ENCODE assay signal across 8 cellular contexts in the genomic region with DNA sequence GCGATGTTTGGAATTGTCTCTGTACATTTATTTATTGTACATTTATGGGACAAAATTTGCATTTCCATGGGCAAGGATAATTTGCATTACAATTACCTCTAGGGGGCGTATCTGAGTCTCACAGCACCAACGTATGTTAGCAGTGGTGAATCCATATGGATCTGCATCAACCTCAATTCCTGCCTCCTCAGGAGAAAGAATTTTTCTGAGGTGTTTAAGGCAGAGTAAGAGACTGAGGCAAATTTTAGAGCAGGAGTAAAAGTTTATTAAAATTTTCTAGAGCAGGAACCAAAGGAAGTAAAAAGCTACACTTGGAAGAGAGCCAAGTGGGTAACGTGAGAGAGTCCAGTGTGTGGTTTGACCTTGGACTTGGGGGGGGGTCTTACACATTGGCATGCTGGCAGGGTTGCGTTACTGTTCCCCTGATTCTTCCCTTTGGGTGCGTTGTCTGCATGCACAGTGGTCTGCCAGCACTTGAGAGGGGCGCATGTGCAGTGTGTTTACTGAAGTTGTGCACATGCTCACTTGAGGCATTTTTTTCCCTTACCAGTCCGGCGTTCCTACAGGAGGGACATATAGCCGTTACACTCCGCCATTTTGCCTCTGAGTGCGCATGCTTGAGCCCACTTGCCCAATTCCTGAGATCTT. TPM values are rescaled to one million over a fixed set of nuclear protein-coding genes. Genes with fewer than 3 reads are reported as not detected.
DNase-seq lines count a peak whose midpoint lies in the region; ATAC-seq and TF ChIP-seq lines count a peak whose summit lies in the region.

No MANE protein-coding gene starts in this region.

- no peak overlapping the region for H3K4ac ChIP-seq in mesenchymal stem cell (ENCODE audit: low read depth in 1 of 2, low read length in 2 of 2)

- no peak for TF ChIP-seq POLR2A in breast epithelium (IDR thresholded peaks at IDR 0.05)

- peak overlapping the region in 1 of 2 experiments; percentile 10 for H2BK12ac ChIP-seq in mesenchymal stem cell (ENCODE audit: low read length in 2 of 2)

- no peak overlapping the region for H2BK5ac ChIP-seq in mesenchymal stem cell (ENCODE audit: low read depth, low read length, poor library complexity, severe bottlenecking)

- H2BK120ac ChIP-seq in mesenchymal stem cell (ENCODE audit: low read depth, low read length), result no peak overlapping the region

- H3K9me3 ChIP-seq in breast epithelium, result no peaks in the 10 kb centered on the region
- H3K9me3 ChIP-seq in mesenchymal stem cell (ENCODE audit: control insufficient read depth, low read length), result no peaks in the 10 kb centered on the region

- H3K4me1 Mint-ChIP-seq in stimulated activated effector memory CD8-positive, alpha-beta T cell treated with anti-CD3 and anti-CD28 coated beads, Interleukin-12 subunit alpha, Interleukin-12 subunit beta, amount 100 ng/mL, for 72 hours, result peaks cover 22% of the 10 kb centered on the region

- H3K27me3 ChIP-seq in breast epithelium, result no peaks in the 10 kb centered on the region
- no peaks in the 10 kb centered on the region for H3K27me3 ChIP-seq in mesenchymal stem cell (ENCODE audit: control insufficient read depth in 1 of 2, insufficient read depth in 1 of 2, low read length in 2 of 2)

- TF ChIP-seq CTCF in breast epithelium (IDR thresholded peaks at IDR 0.05), result peak; percentile 44 to 55 (median 50)

- H3K4me3 Mint-ChIP-seq in stimulated activated effector memory CD8-positive, alpha-beta T cell treated with anti-CD3 and anti-CD28 coated beads, Interleukin-12 subunit alpha, Interleukin-12 subunit beta, amount 100 ng/mL, for 72 hours, result no peak overlapping the region

- intact Hi-C loops in breast epithelium (cut with DNase I; ENCODE audit: low total_unique reads), result no loop called here

- no peaks in the 10 kb centered on the region for H3K4me1 ChIP-seq in breast epithelium
- H3K4me1 ChIP-seq in mesenchymal stem cell (ENCODE audit: control insufficient read depth, insufficient read depth, low read depth, low read length), result peaks cover 1% of the 10 kb centered on the region

- no peak overlapping the region for H3K27ac ChIP-seq in breast epithelium
- H3K27ac ChIP-seq in mesenchymal stem cell (ENCODE audit: low read length, poor library complexity, severe bottlenecking), result no peak overlapping the region

- no peaks in the 10 kb centered on the region for H3K9me3 Mint-ChIP-seq in stimulated activated effector memory CD8-positive, alpha-beta T cell treated with anti-CD3 and anti-CD28 coated beads, Interleukin-12 subunit alpha, Interleukin-12 subunit beta, amount 100 ng/mL, for 72 hours

- no peak overlapping the region for H3K18ac ChIP-seq in mesenchymal stem cell (ENCODE audit: low read depth in 1 of 2, low read length in 2 of 2)

- ATAC-seq in stimulated activated effector memory CD8-positive, alpha-beta T cell treated with anti-CD3 and anti-CD28 coated beads, Interleukin-12 subunit alpha, Interleukin-12 subunit beta, amount 100 ng/mL, for 72 hours, result no peak
- ATAC-seq in GM18502 (IDR thresholded peaks at IDR 0.05; ENCODE audit: poor library complexity, unreplicated experiment) (no peak), HG03457 (IDR thresholded peaks at IDR 0.05; ENCODE audit: unreplicated experiment) (no peak)

- peak; percentile 4 to 65 for DNase-seq in NCI-H526 (lab: John Stamatoyannopoulos, UW)
- no peak for DNase-seq in NCI-H526 treated with DMSO at 0.1 percent for 48 hours (lab: John Stamatoyannopoulos, UW)
- DNase-seq in NCI-H2227 (lab: John Stamatoyannopoulos, UW; ENCODE audit: unreplicated experiment), result peak; percentile 55
- DNase-seq in breast epithelium (ENCODE audit: low spot score in 2 of 2), result no peak
- DNase-seq in mesenchymal stem cell, result peak; percentile 54
- DNase-seq in stimulated activated effector memory CD8-positive, alpha-beta T cell treated with anti-CD3 and anti-CD28 coated beads, Interleukin-12 subunit alpha, Interleukin-12 subunit beta, amount 100 ng/mL, for 72 hours (ENCODE audit: low spot score in 2 of 2), result no peak

- H2AFZ ChIP-seq in mesenchymal stem cell (ENCODE audit: low read depth, low read length), result no peak overlapping the region

- H3K9ac ChIP-seq in mesenchymal stem cell (ENCODE audit: low read length), result no peak overlapping the region

- no peak overlapping the region for H3K4me2 ChIP-seq in mesenchymal stem cell (ENCODE audit: low read length, poor library complexity, severe bottlenecking)

- H2BK15ac ChIP-seq in mesenchymal stem cell (ENCODE audit: low read depth, poor library complexity, severe bottlenecking), result no peak overlapping the region

- H3K4me3 ChIP-seq in breast epithelium, result no peak overlapping the region
- no peak overlapping the region for H3K4me3 ChIP-seq in mesenchymal stem cell (ENCODE audit: insufficient read depth in 1 of 2, low read depth in 1 of 2, low read length in 2 of 2)

- H3K14ac ChIP-seq in mesenchymal stem cell (ENCODE audit: low read length in 2 of 2), result no peak overlapping the region

- H3K23ac ChIP-seq in mesenchymal stem cell (ENCODE audit: low read length in 2 of 2), result no peak overlapping the region

- no peak overlapping the region for H4K8ac ChIP-seq in mesenchymal stem cell (ENCODE audit: low read length)

- no peaks in the 10 kb centered on the region for H3K36me3 Mint-ChIP-seq in stimulated activated effector memory CD8-positive, alpha-beta T cell treated with anti-CD3 and anti-CD28 coated beads, Interleukin-12 subunit alpha, Interleukin-12 subunit beta, amount 100 ng/mL, for 72 hours

- 73% methylated on average over 12 of the region's 12 CpGs for WGBS in mesenchymal stem cell

- no peak overlapping the region for H4K91ac ChIP-seq in mesenchymal stem cell (ENCODE audit: low read length)

- no peak overlapping the region for H3K27ac Mint-ChIP-seq in stimulated activated effector memory CD8-positive, alpha-beta T cell treated with anti-CD3 and anti-CD28 coated beads, Interleukin-12 subunit alpha, Interleukin-12 subunit beta, amount 100 ng/mL, for 72 hours

- H3K36me3 ChIP-seq in breast epithelium, result no peaks in the 10 kb centered on the region
- H3K36me3 ChIP-seq in mesenchymal stem cell (ENCODE audit: control insufficient read depth in 1 of 2, insufficient read depth in 2 of 2, low read depth in 1 of 2, low read length in 2 of 2), result no peaks in the 10 kb centered on the region

- H3K79me1 ChIP-seq in mesenchymal stem cell (replicated peaks; ENCODE audit: low read length, poor library complexity, severe bottlenecking), result no peaks in the 10 kb centered on the region

- H2AK5ac ChIP-seq in mesenchymal stem cell (ENCODE audit: low read length, severe bottlenecking), result no peak overlapping the region

RNA-seq across cellular contexts. Expression of gene RAB14, which starts 21.0 kb away (rescaled TPM):
- 10 to 100 TPM; 36.5 to 53.1 (median 41.3) TPM for total RNA-seq in breast epithelium
- polyA plus RNA-seq in mesenchymal stem cell (2013, experiment 1 of 2), result 40.1 TPM
- 41.9 TPM for polyA plus RNA-seq in mesenchymal stem cell (2013, experiment 2 of 2)

RNA-seq across cellular contexts. Expression of gene GSN, which starts 45.3 kb away (rescaled TPM):
- total RNA-seq in breast epithelium, result over 10,000 TPM in 1 of 3 donors, 1,000 to 10,000 TPM in 2; 1,290 to 13,922 (median 1,437) TPM
- 196 TPM for polyA plus RNA-seq in mesenchymal stem cell (2013, experiment 1 of 2)
- 192 TPM for polyA plus RNA-seq in mesenchymal stem cell (2013, experiment 2 of 2)

Comparison
In these comparisons a context has a peak if more than half of its experiments do, and no peak if none do; other contexts are left out.
1. DNase-seq: peak in NCI-H526 (2 of 2), NCI-H2227 (single experiment) and mesenchymal stem cell (single experiment); none in NCI-H526 treated with DMSO at 0.1 percent for 48 hours (single experiment), breast epithelium (0 of 2) and stimulated activated effector memory CD8-positive, alpha-beta T cell treated with anti-CD3 and anti-CD28 coated beads, Interleukin-12 subunit alpha, Interleukin-12 subunit beta, amount 100 ng/mL, for 72 hours (0 of 2).